ENCODE assay signal across 27 cellular contexts in genomic region chr10:75101416-75102251, GRCh38. TPM values are rescaled to one million over a fixed set of nuclear protein-coding genes. Genes with fewer than 3 reads are reported as not detected.
DNase-seq lines count a peak whose midpoint lies in the region; ATAC-seq and TF ChIP-seq lines count a peak whose summit lies in the region.
"Had no signal": no experiment of that assay in that cellular context is flagged by ENCODE, and none has a peak within 500 bp of the region (broad histone marks: within the 10 kb centered on the region; RNA-seq: fewer than 3 reads in every experiment).

No MANE protein-coding gene starts in this region.

- H3K4me1 ChIP-seq in HEK293 (ENCODE audit: control insufficient read depth, insufficient read depth, low read length) (no peaks in the 10 kb centered on the region), endodermal cell (ENCODE audit: control insufficient read depth, insufficient read depth, low read length) (no peaks in the 10 kb centered on the region), gastrocnemius medialis (peaks cover 70 to 72% of the 10 kb centered on the region in 2 donors), PC-3 (ENCODE audit: insufficient read depth, low read length) (peaks cover 3% of the 10 kb centered on the region; the same call in 1 of the 2 replicates)
- H3K4me1 ChIP-seq: ascending aorta, BE2C, prostate gland had no signal

- no peaks in the 10 kb centered on the region for H3K9me3 Mint-ChIP-seq in endodermal cell
- H3K9me3 Mint-ChIP-seq: activated T-helper 2 cell treated with anti-CD3 and anti-CD28 coated beads, Interferon-gamma antibody, Interleukin-2, Interleukin-4, amounts not matched to agents 10 μg/mL and 5 μg/mL and 100 μg/mL, durations not matched to agents 14 hours and 24 hours and 36 hours; CD8-positive, alpha-beta T cell; stimulated activated naive CD8-positive, alpha-beta T cell treated with anti-CD3 and anti-CD28 coated beads, Interleukin-15, Interleukin-2, amounts not matched to agents 100 ng/mL and 50 ng/mL, for 24 hours had no signal

- no peak overlapping the region for H3K4me2 ChIP-seq in PC-3 (ENCODE audit: low read length)

- no peak overlapping the region for H3K4me3 Mint-ChIP-seq in endodermal cell
- H3K4me3 Mint-ChIP-seq: CD8-positive, alpha-beta T cell; stimulated activated naive CD8-positive, alpha-beta T cell treated with anti-CD3 and anti-CD28 coated beads, Interleukin-15, Interleukin-2, amounts not matched to agents 100 ng/mL and 50 ng/mL, for 24 hours had no signal

- peak; percentile 30 for DNase-seq in endodermal cell
- peak; percentile 69 for DNase-seq in mesenteric fat pad (ENCODE audit: low spot score)
- peak; percentile 64 to 84 for DNase-seq in gastrocnemius medialis
- no peak for DNase-seq in PC-3
- DNase-seq in KG1 (lab: John Stamatoyannopoulos, UW) = no peak
- DNase-seq: activated CD4-positive, alpha-beta T cell treated with anti-CD3 and anti-CD28 coated beads for 4 hours; activated T-cell treated with anti-CD3 and anti-CD28 coated beads for 4 hours; BE2C; CD8-positive, alpha-beta T cell; effector memory CD4-positive, alpha-beta T cell; glutamatergic neuron; GOT3; left lung; mesendoderm; NCI-H1436 treated with DMSO at 0.1 percent for 48 hours; NCI-H748 treated with DMSO at 0.1 percent for 48 hours; small intestine; T-helper 9 cell had no signal

- H3K9ac ChIP-seq in endodermal cell (ENCODE audit: extremely low read depth, low read length, poor library complexity, severe bottlenecking) (no peak overlapping the region), PC-3 (ENCODE audit: low read length) (no peak overlapping the region)

- no peak overlapping the region for H3K4me3 ChIP-seq in HEK293 (ENCODE audit: low read depth, low read length)
- H3K4me3 ChIP-seq in endodermal cell (ENCODE audit: low read length) = no peak overlapping the region
- no peak overlapping the region for H3K4me3 ChIP-seq in gastrocnemius medialis
- no peak overlapping the region for H3K4me3 ChIP-seq in PC-3 (ENCODE audit: low read length)
- H3K4me3 ChIP-seq: ascending aorta, coronary artery, left lung, prostate gland, thoracic aorta had no signal

- peak; percentile 72 to 82 for ATAC-seq in gastrocnemius medialis
- no peak for ATAC-seq in HG03432 (IDR thresholded peaks at IDR 0.05; ENCODE audit: unreplicated experiment)
- no peak for ATAC-seq in PC-3
- ATAC-seq: CD8-positive, alpha-beta T cell; left lung had no signal

- in situ Hi-C loops in gastrocnemius medialis (cut with MboI; ENCODE audit: low sequenced_read_pairs in 4 of 4) = loop anchor here in 1 of 4 donors (10.0 kb wide), 1 partner anchor 837 kb away; no protein-coding TSS in a partner anchor

- no TSS peak for BruUV-seq in PC-3 (replicated peaks; lab: Mats Ljungman, UMichigan)

- no peaks in the 10 kb centered on the region for H3K36me3 ChIP-seq in HEK293 (ENCODE audit: control insufficient read depth in 2 of 2, insufficient read depth in 1 of 2, low read length in 2 of 2)
- H3K36me3 ChIP-seq in endodermal cell (ENCODE audit: control insufficient read depth, insufficient read depth, low read length) = no peaks in the 10 kb centered on the region
- H3K36me3 ChIP-seq in gastrocnemius medialis = peaks cover 0 to 10% of the 10 kb centered on the region in 2 donors
- H3K36me3 ChIP-seq in PC-3 (ENCODE audit: low read depth, low read length) = no peaks in the 10 kb centered on the region
- H3K36me3 ChIP-seq: ascending aorta, BE2C, left lung, prostate gland, thoracic aorta had no signal

- H3K27ac ChIP-seq in HEK293 (ENCODE audit: extremely low read depth, low read depth, low read length) = no peak overlapping the region
- no peak overlapping the region for H3K27ac ChIP-seq in endodermal cell (ENCODE audit: low read depth, low read length)
- peak overlapping the region; percentile 97 to 100 (median 98) for H3K27ac ChIP-seq in gastrocnemius medialis
- no peak overlapping the region for H3K27ac ChIP-seq in PC-3 (ENCODE audit: low read length)
- H3K27ac ChIP-seq: ascending aorta, coronary artery, left lung, prostate gland, thoracic aorta, VCaP had no signal

- H3K9me2 ChIP-seq in PC-3 (replicated peaks; ENCODE audit: low read length) = no peaks in the 10 kb centered on the region

- H3K79me2 ChIP-seq in PC-3 (ENCODE audit: low read length) = no peaks in the 10 kb centered on the region

- intact Hi-C loops in gastrocnemius medialis (cut with DNase I; ENCODE audit: low total_unique reads) (loop anchor here (2.0 to 10.0 kb wide), 3 partner anchors 29 to 947 kb away; partner anchors contain the start of genes ADK and AP3M1), PC-3 (cut with micrococcal nuclease) (loop anchor here (2.0 to 5.0 kb wide), 2 partner anchors 59 to 224 kb away; no protein-coding TSS in a partner anchor)

- TF ChIP-seq CTCF in HEK293 (tag by site-specific recombination; IDR thresholded peaks at IDR 0.05) (no peak), endodermal cell (conservative IDR thresholded peaks at IDR 0.05) (no peak), gastrocnemius medialis (IDR thresholded peaks at IDR 0.05 in 4 of 5, conservative IDR thresholded peaks at IDR 0.05 in 1 of 5) (peak in 1 of 5 experiments; percentile 16), PC-3 (conservative IDR thresholded peaks at IDR 0.05; ENCODE audit: low read depth, low read length) (no peak)

- peaks cover 13% of the 10 kb centered on the region for H3K4me1 Mint-ChIP-seq in endodermal cell

- no peaks in the 10 kb centered on the region for H3K9me3 ChIP-seq in HEK293 (ENCODE audit: control insufficient read depth, insufficient read depth, low read depth, low read length)
- H3K9me3 ChIP-seq in endodermal cell (ENCODE audit: control insufficient read depth, low read length) = no peaks in the 10 kb centered on the region
- no peaks in the 10 kb centered on the region for H3K9me3 ChIP-seq in gastrocnemius medialis
- H3K9me3 ChIP-seq in PC-3 (ENCODE audit: low read length) = no peaks in the 10 kb centered on the region
- H3K9me3 ChIP-seq: ascending aorta, BE2C, left lung, prostate gland, thoracic aorta had no signal

- no peaks in the 10 kb centered on the region for H3K36me3 Mint-ChIP-seq in endodermal cell (ENCODE audit: low read depth)
- H3K36me3 Mint-ChIP-seq: CD8-positive, alpha-beta T cell had no signal

- no peaks in the 10 kb centered on the region for H3F3A ChIP-seq in PC-3 (ENCODE audit: low read length, unreplicated experiment)

- H3K27me3 ChIP-seq in endodermal cell (ENCODE audit: control insufficient read depth, insufficient read depth, low read length, poor library complexity, severe bottlenecking) = no peaks in the 10 kb centered on the region
- no peaks in the 10 kb centered on the region for H3K27me3 ChIP-seq in gastrocnemius medialis
- H3K27me3 ChIP-seq in PC-3 (ENCODE audit: low read length) = no peaks in the 10 kb centered on the region
- H3K27me3 ChIP-seq: ascending aorta, BE2C, left lung had no signal

- no peak overlapping the region for H3K27ac Mint-ChIP-seq in endodermal cell
- H3K27ac Mint-ChIP-seq: activated T-helper 2 cell treated with anti-CD3 and anti-CD28 coated beads, Interferon-gamma antibody, Interleukin-2, Interleukin-4, amounts not matched to agents 10 μg/mL and 5 μg/mL and 100 μg/mL, durations not matched to agents 14 hours and 24 hours and 36 hours; CD8-positive, alpha-beta T cell; stimulated activated naive CD8-positive, alpha-beta T cell treated with anti-CD3 and anti-CD28 coated beads, Interleukin-15, Interleukin-2, amounts not matched to agents 100 ng/mL and 50 ng/mL, for 24 hours had no signal

- H2AFZ ChIP-seq in PC-3 (ENCODE audit: low read length) = no peak overlapping the region

- CTCF ChIA-PET in HEK293 (lab: Yijun Ruan, JAX) = interaction anchor here (0.6 to 4.9 kb wide), 4 partner anchors 10 to 976 kb away, joined by 3 to 48 read pairs (median 3); no protein-coding TSS in a partner anchor
- CTCF ChIA-PET in PC-3 (lab: Charles Lee) = interaction anchor here (0.6 kb wide), 1 partner anchor 808 kb away, joined by 3 read pairs; no protein-coding TSS in a partner anchor

- H4K20me1 ChIP-seq in PC-3 (ENCODE audit: low read length) = no peaks in the 10 kb centered on the region

- WGBS in endodermal cell (ENCODE audit: insufficient coverage in 1 of 2, insufficient read length in 1 of 2), 2 experiments = 95 to 96% methylated on average over 6 to 12 of the region's 12 CpGs

- H3K27me3 Mint-ChIP-seq in endodermal cell (ENCODE audit: insufficient read depth) = peaks cover 2% of the 10 kb centered on the region
- H3K27me3 Mint-ChIP-seq: stimulated activated naive CD8-positive, alpha-beta T cell treated with anti-CD3 and anti-CD28 coated beads, Interleukin-15, Interleukin-2, amounts not matched to agents 100 ng/mL and 50 ng/mL, for 24 hours had no signal

- TF ChIP-seq POLR2A in gastrocnemius medialis (IDR thresholded peaks at IDR 0.05) = no peak

- POLR2A ChIA-PET in HEK293 (lab: Yijun Ruan, JAX) (no interaction called here), PC-3 (lab: Charles Lee; ENCODE audit: unreplicated experiment) (interaction anchor here (0.6 kb wide), 1 partner anchor 42 kb away, joined by 6 read pairs; no protein-coding TSS in a partner anchor)

TF ChIP-seq in HEK293, 187 proteins besides CTCF, POLR2A, EP300 and RAD21:
- TF ChIP-seq ZNF350 (tag by site-specific recombination; IDR thresholded peaks at IDR 0.05) (no peak), ZNF274 (IDR thresholded peaks at IDR 0.05; ENCODE audit: low read length) (no peak), ZNF274 (tag by site-specific recombination; IDR thresholded peaks at IDR 0.05; ENCODE audit: borderline replicate concordance) (no peak), SCRT2 (tag by site-specific recombination; IDR thresholded peaks at IDR 0.05) (0 out of 2 replicates have a peak, but pooled peaks have one; percentile 47), PBX3 (CRISPR knock-in tag; IDR thresholded peaks at IDR 0.05) (no peak)

RNA-seq across cellular contexts. Expression of gene SAMD8, which starts 9.8 kb away (rescaled TPM):
- total RNA-seq in endodermal cell (10 to 100 TPM; 25.9 to 31.7 TPM), mesenteric fat pad (55.2 TPM), gastrocnemius medialis (100 to 1,000 TPM in 1 of 4 donors, 10 to 100 TPM in 3; 46.2 to 125 (median 68.9) TPM), PC-3 (2014; rRNA removed) (47.4 and 48.6 TPM in 2 replicates)
- polyA plus RNA-seq in endodermal cell (2013, experiment 1 of 2) = 18.8 TPM
- 18.5 TPM for polyA plus RNA-seq in endodermal cell (2013, experiment 2 of 2)

Comparison
In these comparisons a context has a peak if more than half of its experiments do, and no peak if none do; other contexts are left out.
1. H3K27ac ChIP-seq: peak in gastrocnemius medialis (4 of 4); none in HEK293 (single experiment), endodermal cell (single experiment) and PC-3 (single experiment).
2. DNase-seq: peak in endodermal cell (single experiment), mesenteric fat pad (single experiment) and gastrocnemius medialis (2 of 2); none in PC-3 (single experiment) and KG1 (single experiment).
3. ATAC-seq: peak in gastrocnemius medialis (2 of 2); none in HG03432 (single experiment) and PC-3 (single experiment).